Comparison of ENCODE assay signal across 1 cellular context in genomic region chr17:34961093-34961911, GRCh38.
A peak's percentile ranks its signal among the peaks of the same experiment; 100 is the strongest.
TF ChIP-seq lines count a peak whose summit lies in the region.

CCT6B (minus strand) TSS chr17:34961460; CDS start chr17:34961393, 67 bp downstream.
ZNF830 (plus strand) TSS chr17:34961540; CDS start chr17:34961567, 27 bp downstream.

TF ChIP-seq in GM12878, 131 proteins besides CTCF, POLR2A, EP300 and RAD21 (continued from another document):
- TF ChIP-seq PKNOX1 (IDR thresholded peaks at IDR 0.05) (peak; percentile 45; the same call in 1 of the 2 replicates), POLR2AphosphoS5 (IDR thresholded peaks at IDR 0.05; ENCODE audit: low read length) (peak; percentile 98), NKRF (conservative IDR thresholded peaks at IDR 0.05) (0 out of 2 replicates have a peak, but pooled peaks have one; percentile 51), CEBPZ (IDR thresholded peaks at IDR 0.05; ENCODE audit: low read depth, low read length) (peak; percentile 63; the same call in 1 of the 2 replicates), MLLT1 (IDR thresholded peaks at IDR 0.05) (peak; percentile 93), BACH1 (IDR thresholded peaks at IDR 0.05; ENCODE audit: borderline replicate concordance) (peak; percentile 90), MYC (IDR thresholded peaks at IDR 0.05; ENCODE audit: insufficient read depth, insufficient read length, insufficient replicate concordance, low read length, severe bottlenecking) (no peak), PBX3 (IDR thresholded peaks at IDR 0.05; ENCODE audit: insufficient replicate concordance, low read depth, low read length) (peak; percentile 7), HCFC1 (IDR thresholded peaks at IDR 0.05; ENCODE audit: low read length) (peak; percentile 80), YY1 (IDR thresholded peaks at IDR 0.05; ENCODE audit: low read depth, low read length) (peak; percentile 96), USF1 (IDR thresholded peaks at IDR 0.05; ENCODE audit: borderline replicate concordance, extremely low read length, insufficient read depth, low read depth, low read length) (no peak), USF2 (IDR thresholded peaks at IDR 0.05; ENCODE audit: borderline replicate concordance, low read depth, low read length) (no peak), ZNF207 (IDR thresholded peaks at IDR 0.05; ENCODE audit: borderline replicate concordance) (peak; percentile 13), NFIC (IDR thresholded peaks at IDR 0.05; ENCODE audit: low read depth, low read length) (no peak), HDGF (IDR thresholded peaks at IDR 0.05) (peak; percentile 30; the same call in 1 of the 2 replicates), RUNX3 (IDR thresholded peaks at IDR 0.05; ENCODE audit: low read length) (peak; percentile 83), SPI1 (IDR thresholded peaks at IDR 0.05; ENCODE audit: borderline replicate concordance, insufficient read depth, low read depth, low read length) (no peak), SRF (IDR thresholded peaks at IDR 0.05; ENCODE audit: low read depth in 2 of 2, low read length in 2 of 2) (peak in 1 of 2 experiments; percentile 67; a peak in 2 of 4 replicates), ZNF24 (IDR thresholded peaks at IDR 0.05) (0 out of 2 replicates have a peak, but pooled peaks have one; percentile 9), CBFB (IDR thresholded peaks at IDR 0.05; ENCODE audit: low read depth) (peak; percentile 82), LARP7 (IDR thresholded peaks at IDR 0.05) (peak; percentile 36), KDM1A (IDR thresholded peaks at IDR 0.05; ENCODE audit: borderline replicate concordance) (no peak), HDAC2 (IDR thresholded peaks at IDR 0.05) (peak; percentile 100), RELA (IDR thresholded peaks at IDR 0.05; ENCODE audit: borderline replicate concordance, partially characterized antibody) (peak; percentile 60), PAX8 (IDR thresholded peaks at IDR 0.05) (0 out of 2 replicates have a peak, but pooled peaks have one; percentile 50), NR2F1 (conservative IDR thresholded peaks at IDR 0.05) (0 out of 2 replicates have a peak, but pooled peaks have one; percentile 14), MXI1 (IDR thresholded peaks at IDR 0.05; ENCODE audit: low read depth, low read length) (peak; percentile 67; the same call in 1 of the 2 replicates), E2F4 (IDR thresholded peaks at IDR 0.05; ENCODE audit: low read depth, low read length) (no peak), ATF3 (IDR thresholded peaks at IDR 0.05; ENCODE audit: borderline replicate concordance, extremely low read depth, low read depth, low read length) (peak; percentile 59; the same call in 1 of the 2 replicates), STAT1 (conservative IDR thresholded peaks at IDR 0.05) (peak; percentile 19; the same call in 1 of the 2 replicates), ASH2L (IDR thresholded peaks at IDR 0.05; ENCODE audit: borderline replicate concordance, low read depth) (peak; percentile 49; the same call in 1 of the 2 replicates), IRF4 (IDR thresholded peaks at IDR 0.05; ENCODE audit: low read depth, low read length) (peak; percentile 68), CREB1 (IDR thresholded peaks at IDR 0.05; ENCODE audit: low read depth) (peak; percentile 97), MAX (IDR thresholded peaks at IDR 0.05; ENCODE audit: low read depth, low read length) (no peak; the same call in 1 of the 2 replicates), NBN (IDR thresholded peaks at IDR 0.05) (peak; percentile 91), SMAD5 (IDR thresholded peaks at IDR 0.05; ENCODE audit: low read depth) (peak; percentile 97), MYB (IDR thresholded peaks at IDR 0.05; ENCODE audit: borderline replicate concordance, low read depth, low read length) (0 out of 2 replicates have a peak, but pooled peaks have one; percentile 55), BHLHE40 (IDR thresholded peaks at IDR 0.05; ENCODE audit: borderline replicate concordance in 1 of 2, low read depth in 2 of 2, low read length in 1 of 2) (0 out of 4 replicates have a peak, but pooled peaks of 1 of the 2 experiments have one; percentile 11), CHD2 (IDR thresholded peaks at IDR 0.05; ENCODE audit: borderline replicate concordance, low read depth, low read length) (0 out of 2 replicates have a peak, but pooled peaks have one; percentile 26), TARDBP (IDR thresholded peaks at IDR 0.05; ENCODE audit: borderline replicate concordance) (no peak)
